ENCODE assay signal across 8 cellular contexts in the genomic region with DNA sequence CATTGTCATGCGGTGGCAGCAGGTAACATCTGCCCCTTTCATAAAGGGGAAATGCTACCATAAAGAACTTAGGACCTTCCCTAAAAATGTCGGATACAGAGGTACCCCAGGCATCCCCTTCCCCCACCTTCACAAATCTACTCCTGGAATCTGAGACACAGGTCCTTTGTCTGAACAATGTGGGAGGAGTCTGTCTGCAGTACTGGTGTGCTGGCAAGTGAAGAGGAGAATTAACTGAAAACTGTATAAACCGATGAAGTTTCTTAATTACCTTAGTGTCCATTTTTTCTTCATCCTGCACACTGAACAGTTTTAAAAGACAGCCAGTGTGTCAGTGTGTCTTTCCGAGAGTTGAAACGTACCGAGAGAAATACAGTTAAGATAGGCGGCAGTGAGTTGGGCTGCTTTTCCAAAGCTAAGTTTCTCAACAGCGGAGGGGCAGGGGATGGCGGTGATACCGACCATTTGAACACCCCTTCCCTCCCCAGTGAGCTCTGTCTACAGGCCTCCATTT. TPM values are rescaled to one million over a fixed set of nuclear protein-coding genes. Genes with fewer than 3 reads are reported as not detected.
DNase-seq lines count a peak whose midpoint lies in the region; ATAC-seq and TF ChIP-seq lines count a peak whose summit lies in the region.

No MANE protein-coding gene starts in this region.

- intact Hi-C loops in upper lobe of right lung (cut with DNase I): no loop called here

- in situ Hi-C loops in ACHN (cut with HindIII; ENCODE audit: low pct_ligation_motif_present, low pct_unique_long_range_greater_than_20kb, low sequenced_read_pairs): no loop called here

- H3K9ac ChIP-seq in endocrine pancreas (ENCODE audit: control insufficient read depth, insufficient read depth, low read length) (peak overlapping the region; percentile 95), muscle layer of colon (ENCODE audit: low read length) (peak overlapping the region; percentile 97)

- ATAC-seq in GM21723 (IDR thresholded peaks at IDR 0.05; ENCODE audit: unreplicated experiment): peak; percentile 11
- no peak for ATAC-seq in upper lobe of right lung
- no peak for ATAC-seq in GM18867 (IDR thresholded peaks at IDR 0.05; ENCODE audit: unreplicated experiment)

- H3K36me3 ChIP-seq in endocrine pancreas (ENCODE audit: control insufficient read depth, insufficient read depth, low read length): no peaks in the 10 kb centered on the region
- no peaks in the 10 kb centered on the region for H3K36me3 ChIP-seq in muscle layer of colon (ENCODE audit: insufficient read depth, low read length)
- no peaks in the 10 kb centered on the region for H3K36me3 ChIP-seq in upper lobe of right lung

- H3K27ac ChIP-seq in muscle layer of colon (ENCODE audit: low read depth, low read length) (peak overlapping the region; percentile 97), upper lobe of right lung (peak overlapping the region; percentile 92)

- H3K9me3 ChIP-seq in endocrine pancreas (ENCODE audit: control insufficient read depth, low read length) (no peaks in the 10 kb centered on the region), muscle layer of colon (ENCODE audit: low read length) (no peaks in the 10 kb centered on the region), upper lobe of right lung (no peaks in the 10 kb centered on the region)

- H3K4me3 ChIP-seq in WI38 (ENCODE audit: low read depth, low read length): peak overlapping the region; percentile 78
- H3K4me3 ChIP-seq in endocrine pancreas (ENCODE audit: control insufficient read depth, insufficient read depth, low read length): peak overlapping the region; percentile 95
- peak overlapping the region; percentile 93 to 97 for H3K4me3 ChIP-seq in muscle layer of colon (ENCODE audit: low read depth in 1 of 2, low read length in 2 of 2)
- H3K4me3 ChIP-seq in upper lobe of right lung: peak overlapping the region; percentile 90

- no peaks in the 10 kb centered on the region for H3K27me3 ChIP-seq in endocrine pancreas (ENCODE audit: control insufficient read depth, insufficient read depth, low read length)
- no peaks in the 10 kb centered on the region for H3K27me3 ChIP-seq in muscle layer of colon (ENCODE audit: control insufficient read depth in 1 of 2, insufficient read depth in 2 of 2, low read length in 2 of 2)
- no peaks in the 10 kb centered on the region for H3K27me3 ChIP-seq in upper lobe of right lung

- TF ChIP-seq CTCF in WI38 (IDR thresholded peaks at IDR 0.05; ENCODE audit: low read depth, low read length) (no peak), upper lobe of right lung (IDR thresholded peaks at IDR 0.05) (no peak)

- H3K4me1 ChIP-seq in endocrine pancreas (ENCODE audit: control insufficient read depth, insufficient read depth, low read length) (peaks cover 33% of the 10 kb centered on the region), muscle layer of colon (ENCODE audit: insufficient read depth, low read length) (peaks cover 32% of the 10 kb centered on the region), upper lobe of right lung (peaks cover 43% of the 10 kb centered on the region)

- peak; percentile 30 for DNase-seq in ACHN
- DNase-seq in NCI-H2196 (lab: John Stamatoyannopoulos, UW; ENCODE audit: unreplicated experiment): peak; percentile 27
- no peak for DNase-seq in upper lobe of right lung

RNA-seq across cellular contexts. Expression of gene MEX3C, which starts 1.8 kb away (rescaled TPM):
- 24.8 TPM for total RNA-seq in upper lobe of right lung
